Comparison of ENCODE assay signal across 12 cellular contexts in the genomic region with DNA sequence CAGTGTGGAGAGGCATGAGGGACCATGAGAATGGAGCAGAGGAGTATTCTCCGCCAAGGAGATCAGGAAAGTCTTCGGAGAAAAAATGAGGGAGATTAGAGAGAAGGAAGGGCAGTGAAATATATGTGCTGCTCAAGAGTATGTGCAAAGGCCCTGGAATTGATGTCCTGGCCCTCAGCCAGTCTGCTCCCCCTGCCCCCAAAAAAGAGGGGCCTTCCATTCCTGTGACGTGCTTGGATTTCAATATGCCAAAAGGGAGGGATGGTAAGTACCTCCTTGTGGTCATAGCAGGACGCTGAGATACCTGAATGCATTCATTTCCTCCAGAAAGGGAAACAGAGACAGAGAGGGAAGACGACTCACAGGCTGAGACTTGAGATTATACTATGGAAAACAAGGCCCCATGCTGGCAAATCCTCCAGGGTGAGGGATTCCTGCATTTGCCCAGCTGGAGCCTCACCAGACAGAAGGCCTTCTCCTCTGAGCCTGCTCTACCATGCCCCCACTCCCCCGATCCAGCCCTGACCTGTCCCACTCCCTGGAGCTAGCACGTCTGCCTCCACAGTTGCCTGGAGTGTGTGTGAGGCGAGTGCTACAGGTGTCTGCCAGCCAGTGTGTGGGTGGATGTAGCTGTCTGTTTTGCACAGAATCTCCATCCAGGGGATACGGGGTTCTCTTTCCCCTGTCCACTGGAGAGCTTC. TPM values are rescaled to one million over a fixed set of nuclear protein-coding genes. Genes with fewer than 3 reads are reported as not detected.
DNase-seq lines count a peak whose midpoint lies in the region; ATAC-seq and TF ChIP-seq lines count a peak whose summit lies in the region.
"Had no signal": no experiment of that assay in that cellular context is flagged by ENCODE, and none has a peak within 500 bp of the region (broad histone marks: within the 10 kb centered on the region; RNA-seq: fewer than 3 reads in every experiment).

No MANE protein-coding gene starts in this region.

- H3K4me1 ChIP-seq in esophagus squamous epithelium, result peaks cover 34 to 60% (median 38%) of the 10 kb centered on the region in 3 donors

- ATAC-seq in stimulated activated naive CD8-positive, alpha-beta T cell treated with anti-CD3 and anti-CD28 coated beads, Interleukin-15, Interleukin-2, amounts not matched to agents 100 U/mL and 50 U/mL, for 24 hours, result peak; percentile 10

- TF ChIP-seq CTCF in esophagus squamous epithelium (IDR thresholded peaks at IDR 0.05) (no peak), GM13977 (IDR thresholded peaks at IDR 0.05; ENCODE audit: extremely low read depth, insufficient read depth, missing control alignments) (no peak)

- no peaks in the 10 kb centered on the region for H3K27me3 ChIP-seq in esophagus squamous epithelium

- DNase-seq in activated naive CD4-positive, alpha-beta T cell treated with anti-CD3 and anti-CD28 coated beads for 36 hours, result peak; percentile 37
- DNase-seq in activated naive CD4-positive, alpha-beta T cell treated with anti-CD3 and anti-CD28 coated beads, Interleukin-2, amount 50 U/mL, for 16 hours, result no peak
- DNase-seq in activated CD4-positive, alpha-beta memory T cell treated with anti-CD3 and anti-CD28 coated beads, Interleukin-2, amount 10 ng/mL, durations not matched to agents 7 days and 5 days, result no peak
- DNase-seq in esophagus squamous epithelium (lab: John Stamatoyannopoulos, UW) (no peak), CD1c-positive myeloid dendritic cell (ENCODE audit: extremely low spot score) (no peak), T-helper 9 cell (no peak), GM13977 (ENCODE audit: low spot score) (no peak)
- DNase-seq in stimulated activated naive CD8-positive, alpha-beta T cell treated with anti-CD3 and anti-CD28 coated beads, Interleukin-15, Interleukin-2, amounts not matched to agents 100 U/mL and 50 U/mL, for 24 hours, result peak; percentile 44
- DNase-seq: AML-193, GDM1, small intestine had no signal

- TF ChIP-seq POLR2A in esophagus squamous epithelium (IDR thresholded peaks at IDR 0.05), result no peak

- in situ Hi-C loops in GM13977 (cut with MboI; ENCODE audit: low pct_unique_long_range_greater_than_20kb, low sequenced_read_pairs, unreplicated experiment), result no loop called here

- peak overlapping the region; percentile 20 for H3K27ac Mint-ChIP-seq in activated naive CD4-positive, alpha-beta T cell treated with anti-CD3 and anti-CD28 coated beads for 36 hours
- H3K27ac Mint-ChIP-seq in activated CD4-positive, alpha-beta memory T cell treated with anti-CD3 and anti-CD28 coated beads, Interleukin-2, amount 10 ng/mL, durations not matched to agents 7 days and 5 days, result peak overlapping the region; percentile 75

- CTCF ChIA-PET in activated naive CD4-positive, alpha-beta T cell treated with anti-CD3 and anti-CD28 coated beads for 36 hours (lab: Charles Lee), result interaction anchor here (0.9 to 3.4 kb wide), 8 partner anchors 13 to 85 kb away, joined by 3 to 16 read pairs (median 5); a partner anchor contains a TSS
- CTCF ChIA-PET in activated CD4-positive, alpha-beta memory T cell treated with anti-CD3 and anti-CD28 coated beads, Interleukin-2, amount 10 ng/mL, durations not matched to agents 7 days and 5 days (lab: Charles Lee), result interaction anchor here (0.8 to 2.6 kb wide), 9 partner anchors 9 to 170 kb away, joined by 3 to 12 read pairs (median 4); a partner anchor contains a TSS

- peaks cover 43% of the 10 kb centered on the region for H3K4me1 Mint-ChIP-seq in activated naive CD4-positive, alpha-beta T cell treated with anti-CD3 and anti-CD28 coated beads for 36 hours (ENCODE audit: low read depth)
- peaks cover 57% of the 10 kb centered on the region for H3K4me1 Mint-ChIP-seq in activated CD4-positive, alpha-beta memory T cell treated with anti-CD3 and anti-CD28 coated beads, Interleukin-2, amount 10 ng/mL, durations not matched to agents 7 days and 5 days

- H3K27ac ChIP-seq in esophagus squamous epithelium, result peak overlapping the region; percentile 21 to 100 (median 60)
- H3K27ac ChIP-seq: neutrophil had no signal

- 37 to 47% methylated on average over 9 of the region's 9 CpGs for WGBS in esophagus squamous epithelium, 2 donors

- POLR2A ChIA-PET in activated CD4-positive, alpha-beta memory T cell treated with anti-CD3 and anti-CD28 coated beads, Interleukin-2, amount 10 ng/mL, durations not matched to agents 7 days and 5 days (lab: Charles Lee), result interaction anchor here (1.0 to 9.0 kb wide), 9 partner anchors 12 to 55 kb away, joined by 3 to 108 read pairs (median 6); a partner anchor contains a TSS

- H3K9me3 ChIP-seq in esophagus squamous epithelium, result no peaks in the 10 kb centered on the region
- H3K9me3 ChIP-seq: neutrophil had no signal

- intact Hi-C loops in activated naive CD4-positive, alpha-beta T cell treated with anti-CD3 and anti-CD28 coated beads for 36 hours (cut with micrococcal nuclease), result loop anchor here (2.0 kb wide), 1 partner anchor 15 kb away; no protein-coding TSS in a partner anchor
- intact Hi-C loops in esophagus squamous epithelium (cut with DNase I), result no loop called here

- no peak overlapping the region for H3K4me3 Mint-ChIP-seq in activated naive CD4-positive, alpha-beta T cell treated with anti-CD3 and anti-CD28 coated beads for 36 hours
- no peak overlapping the region for H3K4me3 Mint-ChIP-seq in activated CD4-positive, alpha-beta memory T cell treated with anti-CD3 and anti-CD28 coated beads, Interleukin-2, amount 10 ng/mL, durations not matched to agents 7 days and 5 days

- H3K27me3 Mint-ChIP-seq in activated naive CD4-positive, alpha-beta T cell treated with anti-CD3 and anti-CD28 coated beads for 36 hours (ENCODE audit: low read depth), result no peaks in the 10 kb centered on the region
- H3K27me3 Mint-ChIP-seq in activated CD4-positive, alpha-beta memory T cell treated with anti-CD3 and anti-CD28 coated beads, Interleukin-2, amount 10 ng/mL, durations not matched to agents 7 days and 5 days, result peaks cover 4% of the 10 kb centered on the region

- H3K36me3 Mint-ChIP-seq in activated naive CD4-positive, alpha-beta T cell treated with anti-CD3 and anti-CD28 coated beads for 36 hours (ENCODE audit: low read depth), result no peaks in the 10 kb centered on the region
- H3K36me3 Mint-ChIP-seq in activated CD4-positive, alpha-beta memory T cell treated with anti-CD3 and anti-CD28 coated beads, Interleukin-2, amount 10 ng/mL, durations not matched to agents 7 days and 5 days (ENCODE audit: low read depth), result no peaks in the 10 kb centered on the region

- no peak overlapping the region for H3K4me3 ChIP-seq in esophagus squamous epithelium

- H3K9me3 Mint-ChIP-seq in activated naive CD4-positive, alpha-beta T cell treated with anti-CD3 and anti-CD28 coated beads for 36 hours, result no peaks in the 10 kb centered on the region
- H3K9me3 Mint-ChIP-seq in activated CD4-positive, alpha-beta memory T cell treated with anti-CD3 and anti-CD28 coated beads, Interleukin-2, amount 10 ng/mL, durations not matched to agents 7 days and 5 days, result no peaks in the 10 kb centered on the region

- H3K36me3 ChIP-seq in esophagus squamous epithelium, result no peaks in the 10 kb centered on the region
- H3K36me3 ChIP-seq: neutrophil had no signal

RNA-seq across cellular contexts. Expression of a gene that starts 3.9 kb away (rescaled TPM):
- 1 to 10 TPM; 4.0 to 4.6 TPM for total RNA-seq in activated naive CD4-positive, alpha-beta T cell treated with anti-CD3 and anti-CD28 coated beads for 36 hours
- total RNA-seq in activated CD4-positive, alpha-beta memory T cell treated with anti-CD3 and anti-CD28 coated beads, Interleukin-2, amount 10 ng/mL, durations not matched to agents 7 days and 5 days, result 10 to 100 TPM; 46.1 to 47.4 TPM
- 100 to 1,000 TPM in 3 of 4 donors, 10 to 100 TPM in 1; 98.0 to 171 (median 125) TPM for total RNA-seq in esophagus squamous epithelium

RNA-seq across cellular contexts. Expression of a gene that starts 28.8 kb away (rescaled TPM):
- total RNA-seq in activated naive CD4-positive, alpha-beta T cell treated with anti-CD3 and anti-CD28 coated beads for 36 hours, result 10 to 100 TPM; 32.3 to 32.5 TPM
- total RNA-seq in activated CD4-positive, alpha-beta memory T cell treated with anti-CD3 and anti-CD28 coated beads, Interleukin-2, amount 10 ng/mL, durations not matched to agents 7 days and 5 days, result 100 to 1,000 TPM; 780 to 786 TPM
- total RNA-seq in esophagus squamous epithelium, result 1 to 10 TPM; 4.2 to 7.2 (median 5.9) TPM

RNA-seq across cellular contexts. Expression of a gene that starts 32.2 kb away (rescaled TPM):
- 10 to 100 TPM; 53.3 to 54.2 TPM for total RNA-seq in activated naive CD4-positive, alpha-beta T cell treated with anti-CD3 and anti-CD28 coated beads for 36 hours
- total RNA-seq in activated CD4-positive, alpha-beta memory T cell treated with anti-CD3 and anti-CD28 coated beads, Interleukin-2, amount 10 ng/mL, durations not matched to agents 7 days and 5 days, result 10 to 100 TPM; 88.4 to 90.2 TPM
- total RNA-seq in esophagus squamous epithelium, result 10 to 100 TPM; 32.2 to 85.6 (median 48.0) TPM

RNA-seq across cellular contexts. Expression of a gene that starts 55.2 kb away (rescaled TPM):
- total RNA-seq in activated naive CD4-positive, alpha-beta T cell treated with anti-CD3 and anti-CD28 coated beads for 36 hours, result 10 to 100 TPM; 31.5 to 32.3 TPM
- total RNA-seq in activated CD4-positive, alpha-beta memory T cell treated with anti-CD3 and anti-CD28 coated beads, Interleukin-2, amount 10 ng/mL, durations not matched to agents 7 days and 5 days, result 10 to 100 TPM; 28.6 to 31.0 TPM
- total RNA-seq in esophagus squamous epithelium, result 10 to 100 TPM; 11.4 to 30.5 (median 15.7) TPM

RNA-seq across cellular contexts. Expression of a gene that starts 55.4 kb away (rescaled TPM):
- total RNA-seq in activated naive CD4-positive, alpha-beta T cell treated with anti-CD3 and anti-CD28 coated beads for 36 hours, result 10 to 100 TPM; 40.4 to 42.0 TPM
- total RNA-seq in activated CD4-positive, alpha-beta memory T cell treated with anti-CD3 and anti-CD28 coated beads, Interleukin-2, amount 10 ng/mL, durations not matched to agents 7 days and 5 days, result 10 to 100 TPM; 33.7 to 45.5 TPM
- 10 to 100 TPM in 2 of 4 donors, 1 to 10 TPM in 2; 6.9 to 21.2 (median 9.8) TPM for total RNA-seq in esophagus squamous epithelium

Comparison
In these comparisons a context has a peak if more than half of its experiments do, and no peak if none do; other contexts are left out.
1. DNase-seq: peak in activated naive CD4-positive, alpha-beta T cell treated with anti-CD3 and anti-CD28 coated beads for 36 hours (single experiment) and stimulated activated naive CD8-positive, alpha-beta T cell treated with anti-CD3 and anti-CD28 coated beads, Interleukin-15, Interleukin-2, amounts not matched to agents 100 U/mL and 50 U/mL, for 24 hours (single experiment); none in activated naive CD4-positive, alpha-beta T cell treated with anti-CD3 and anti-CD28 coated beads, Interleukin-2, amount 50 U/mL, for 16 hours (single experiment), activated CD4-positive, alpha-beta memory T cell treated with anti-CD3 and anti-CD28 coated beads, Interleukin-2, amount 10 ng/mL, durations not matched to agents 7 days and 5 days (single experiment), esophagus squamous epithelium (single experiment), CD1c-positive myeloid dendritic cell (single experiment), T-helper 9 cell (single experiment) and GM13977 (single experiment).
2. RNA of a gene that starts 3.9 kb away (total RNA-seq): 98.0 to 171 TPM in esophagus squamous epithelium and 46.1 to 47.4 TPM in activated CD4-positive, alpha-beta memory T cell treated with anti-CD3 and anti-CD28 coated beads, Interleukin-2, amount 10 ng/mL, durations not matched to agents 7 days and 5 days; 4.0 to 4.6 TPM in activated naive CD4-positive, alpha-beta T cell treated with anti-CD3 and anti-CD28 coated beads for 36 hours; every median in the first group is over 4 times any median in the second.
3. RNA of a gene that starts 28.8 kb away (total RNA-seq): 780 to 786 TPM in activated CD4-positive, alpha-beta memory T cell treated with anti-CD3 and anti-CD28 coated beads, Interleukin-2, amount 10 ng/mL, durations not matched to agents 7 days and 5 days; 32.3 to 32.5 TPM in activated naive CD4-positive, alpha-beta T cell treated with anti-CD3 and anti-CD28 coated beads for 36 hours and 4.2 to 7.2 TPM in esophagus squamous epithelium; every median in the first group is over 10 times any median in the second.